8 cellular contexts compared by ENCODE assay signal in genomic region chr6:30691208-30691872, GRCh38. TPM values are rescaled to one million over a fixed set of nuclear protein-coding genes. Genes with fewer than 3 reads are reported as not detected.
DNase-seq lines count a peak whose midpoint lies in the region; ATAC-seq and TF ChIP-seq lines count a peak whose summit lies in the region.

No MANE protein-coding gene starts in this region.

- H3K27ac Mint-ChIP-seq in activated CD4-positive, alpha-beta T cell treated with anti-CD3 and anti-CD28 coated beads, Interleukin-2, amount 10 ng/mL, durations not matched to agents 7 days and 5 days = peak overlapping the region; percentile 54
- H3K27ac Mint-ChIP-seq in activated CD8-positive, alpha-beta T cell treated with anti-CD3 and anti-CD28 coated beads for 36 hours = peak overlapping the region; percentile 72

- in situ Hi-C loops in ACHN (cut with HindIII; ENCODE audit: low pct_ligation_motif_present, low pct_unique_long_range_greater_than_20kb, low sequenced_read_pairs) = no loop called here
- in situ Hi-C loops in GM13977 (cut with MboI; ENCODE audit: low pct_unique_long_range_greater_than_20kb, low sequenced_read_pairs, unreplicated experiment) = no loop called here

- CTCF ChIA-PET in activated CD4-positive, alpha-beta T cell treated with anti-CD3 and anti-CD28 coated beads, Interleukin-2, amount 10 ng/mL, durations not matched to agents 7 days and 5 days (lab: Charles Lee) = interaction anchor here (0.7 to 1.9 kb wide), 6 partner anchors 12 to 40 kb away, joined by 3 to 7 read pairs (median 5); partner anchors contain the start of gene MDC1
- CTCF ChIA-PET in activated CD8-positive, alpha-beta T cell treated with anti-CD3 and anti-CD28 coated beads for 36 hours (lab: Charles Lee) = interaction anchor here (1.2 to 6.6 kb wide), 3 partner anchors 12 to 39 kb away, joined by 5 to 51 read pairs (median 26); partner anchors contain the start of gene TUBB

- TF ChIP-seq CTCF in activated CD8-positive, alpha-beta T cell treated with anti-CD3 and anti-CD28 coated beads for 36 hours (IDR thresholded peaks at IDR 0.05) = no peak
- TF ChIP-seq CTCF in thoracic aorta (IDR thresholded peaks at IDR 0.05) = no peak
- no peak for TF ChIP-seq CTCF in GM13977 (IDR thresholded peaks at IDR 0.05; ENCODE audit: extremely low read depth, insufficient read depth, missing control alignments)

- no peak for ATAC-seq in activated CD8-positive, alpha-beta T cell treated with anti-CD3 and anti-CD28 coated beads for 36 hours
- ATAC-seq in thoracic aorta (ENCODE audit: insufficient number of reproducible peaks, low FRiP score, low read depth) (no peak), HG03135 (IDR thresholded peaks at IDR 0.05; ENCODE audit: unreplicated experiment) (no peak)

- H3K4me3 Mint-ChIP-seq in activated CD4-positive, alpha-beta T cell treated with anti-CD3 and anti-CD28 coated beads, Interleukin-2, amount 10 ng/mL, durations not matched to agents 7 days and 5 days = peak overlapping the region; percentile 100
- peak overlapping the region; percentile 88 for H3K4me3 Mint-ChIP-seq in activated CD8-positive, alpha-beta T cell treated with anti-CD3 and anti-CD28 coated beads for 36 hours

- H3K36me3 Mint-ChIP-seq in activated CD4-positive, alpha-beta T cell treated with anti-CD3 and anti-CD28 coated beads, Interleukin-2, amount 10 ng/mL, durations not matched to agents 7 days and 5 days (ENCODE audit: low read depth) = peaks cover 13% of the 10 kb centered on the region
- peaks cover 17% of the 10 kb centered on the region for H3K36me3 Mint-ChIP-seq in activated CD8-positive, alpha-beta T cell treated with anti-CD3 and anti-CD28 coated beads for 36 hours (ENCODE audit: low read depth)

- H3K4me3 ChIP-seq in thoracic aorta = peak overlapping the region; percentile 92

- POLR2A ChIA-PET in activated CD4-positive, alpha-beta T cell treated with anti-CD3 and anti-CD28 coated beads, Interleukin-2, amount 10 ng/mL, durations not matched to agents 7 days and 5 days (lab: Charles Lee) = interaction anchor here (0.6 kb wide), 1 partner anchor 30 kb away, joined by 4 read pairs; no protein-coding TSS in a partner anchor
- POLR2A ChIA-PET in activated CD8-positive, alpha-beta T cell treated with anti-CD3 and anti-CD28 coated beads for 36 hours (lab: Charles Lee) = interaction anchor here (0.6 to 7.4 kb wide), 8 partner anchors 10 to 192 kb away, joined by 3 to 86 read pairs (median 3); partner anchors contain the start of genes MDC1 and TUBB

- intact Hi-C loops in activated CD8-positive, alpha-beta T cell treated with anti-CD3 and anti-CD28 coated beads for 36 hours (cut with micrococcal nuclease) = no loop called here

- no peak for DNase-seq in activated CD4-positive, alpha-beta T cell treated with anti-CD3 and anti-CD28 coated beads, Interleukin-2, amount 10 ng/mL, durations not matched to agents 7 days and 5 days
- DNase-seq in activated CD4-positive, alpha-beta T cell treated with anti-CD3 and anti-CD28 coated beads, Interleukin-2, amount 50 U/mL, for 1 hour = no peak
- DNase-seq in activated CD8-positive, alpha-beta T cell treated with anti-CD3 and anti-CD28 coated beads for 36 hours = no peak
- DNase-seq in iPS-NIHi7 (ENCODE audit: extremely low spot score) (peak; percentile 43), thoracic aorta (ENCODE audit: low spot score) (no peak), ACHN (no peak), GM13977 (ENCODE audit: low spot score) (no peak)

- H3K27ac ChIP-seq in thoracic aorta = peak overlapping the region; percentile 92 to 100

- no peaks in the 10 kb centered on the region for H3K9me3 ChIP-seq in thoracic aorta

- H3K9me3 Mint-ChIP-seq in activated CD4-positive, alpha-beta T cell treated with anti-CD3 and anti-CD28 coated beads, Interleukin-2, amount 10 ng/mL, durations not matched to agents 7 days and 5 days = no peaks in the 10 kb centered on the region
- no peaks in the 10 kb centered on the region for H3K9me3 Mint-ChIP-seq in activated CD8-positive, alpha-beta T cell treated with anti-CD3 and anti-CD28 coated beads for 36 hours

- H3K36me3 ChIP-seq in thoracic aorta = no peaks in the 10 kb centered on the region

- peaks cover 45% of the 10 kb centered on the region for H3K4me1 Mint-ChIP-seq in activated CD4-positive, alpha-beta T cell treated with anti-CD3 and anti-CD28 coated beads, Interleukin-2, amount 10 ng/mL, durations not matched to agents 7 days and 5 days
- peaks cover 38% of the 10 kb centered on the region for H3K4me1 Mint-ChIP-seq in activated CD8-positive, alpha-beta T cell treated with anti-CD3 and anti-CD28 coated beads for 36 hours (ENCODE audit: low read depth)

- no peaks in the 10 kb centered on the region for H3K27me3 Mint-ChIP-seq in activated CD4-positive, alpha-beta T cell treated with anti-CD3 and anti-CD28 coated beads, Interleukin-2, amount 10 ng/mL, durations not matched to agents 7 days and 5 days
- no peaks in the 10 kb centered on the region for H3K27me3 Mint-ChIP-seq in activated CD8-positive, alpha-beta T cell treated with anti-CD3 and anti-CD28 coated beads for 36 hours

- H3K4me1 ChIP-seq in thoracic aorta (ENCODE audit: control insufficient read depth in 1 of 2, low read depth in 2 of 2) = peaks cover 28 to 39% of the 10 kb centered on the region in 2 donors

- no peaks in the 10 kb centered on the region for H3K27me3 ChIP-seq in thoracic aorta (replicated peaks; ENCODE audit: insufficient read depth)

RNA-seq across cellular contexts. Expression of gene NRM, which starts 0.6 kb away (rescaled TPM):
- total RNA-seq in activated CD4-positive, alpha-beta T cell treated with anti-CD3 and anti-CD28 coated beads, Interleukin-2, amount 10 ng/mL, durations not matched to agents 7 days and 5 days = 10 to 100 TPM; 43.1 to 58.8 TPM
- 10 to 100 TPM; 21.0 to 22.0 TPM for total RNA-seq in activated CD8-positive, alpha-beta T cell treated with anti-CD3 and anti-CD28 coated beads for 36 hours
- 10 to 100 TPM in 1 of 2 donors, 1 to 10 TPM in 1; 2.3 to 17.1 TPM for total RNA-seq in thoracic aorta

RNA-seq across cellular contexts. Expression of gene PPP1R18, which starts 4.9 kb away (rescaled TPM):
- 100 to 1,000 TPM; 243 to 272 TPM for total RNA-seq in activated CD4-positive, alpha-beta T cell treated with anti-CD3 and anti-CD28 coated beads, Interleukin-2, amount 10 ng/mL, durations not matched to agents 7 days and 5 days
- 100 to 1,000 TPM; 174 to 177 TPM for total RNA-seq in activated CD8-positive, alpha-beta T cell treated with anti-CD3 and anti-CD28 coated beads for 36 hours
- total RNA-seq in thoracic aorta = 10 to 100 TPM; 65.7 to 88.2 TPM

RNA-seq across cellular contexts. Expression of gene DHX16, which starts 18.5 kb away (rescaled TPM):
- 10 to 100 TPM; 40.4 to 40.7 TPM for total RNA-seq in activated CD4-positive, alpha-beta T cell treated with anti-CD3 and anti-CD28 coated beads, Interleukin-2, amount 10 ng/mL, durations not matched to agents 7 days and 5 days
- 10 to 100 TPM; 31.1 to 31.3 TPM for total RNA-seq in activated CD8-positive, alpha-beta T cell treated with anti-CD3 and anti-CD28 coated beads for 36 hours
- 10 to 100 TPM; 27.4 to 55.2 TPM for total RNA-seq in thoracic aorta

RNA-seq across cellular contexts. Expression of gene MDC1, which starts 25.7 kb away (rescaled TPM):
- 10 to 100 TPM; 46.8 to 53.2 TPM for total RNA-seq in activated CD4-positive, alpha-beta T cell treated with anti-CD3 and anti-CD28 coated beads, Interleukin-2, amount 10 ng/mL, durations not matched to agents 7 days and 5 days
- 10 to 100 TPM; 80.4 to 90.7 TPM for total RNA-seq in activated CD8-positive, alpha-beta T cell treated with anti-CD3 and anti-CD28 coated beads for 36 hours
- 10 to 100 TPM; 16.6 to 22.6 TPM for total RNA-seq in thoracic aorta

RNA-seq across cellular contexts. Expression of gene TUBB, which starts 28.8 kb away (rescaled TPM):
- 1,000 to 10,000 TPM; 1,494 to 1,661 TPM for total RNA-seq in activated CD4-positive, alpha-beta T cell treated with anti-CD3 and anti-CD28 coated beads, Interleukin-2, amount 10 ng/mL, durations not matched to agents 7 days and 5 days
- 1,000 to 10,000 TPM; 1,556 to 1,579 TPM for total RNA-seq in activated CD8-positive, alpha-beta T cell treated with anti-CD3 and anti-CD28 coated beads for 36 hours
- total RNA-seq in thoracic aorta = 100 to 1,000 TPM; 172 to 243 TPM
